15 cellular contexts compared by ENCODE assay signal in genomic region chr12:26803552-26803951, GRCh38. TPM values are rescaled to one million over a fixed set of nuclear protein-coding genes. Genes with fewer than 3 reads are reported as not detected.
DNase-seq lines count a peak whose midpoint lies in the region; ATAC-seq, FAIRE-seq and TF ChIP-seq lines count a peak whose summit lies in the region.
"Had no signal": no experiment of that assay in that cellular context is flagged by ENCODE, and none has a peak within 500 bp of the region (broad histone marks: within the 10 kb centered on the region; RNA-seq: fewer than 3 reads in every experiment).

No MANE protein-coding gene starts in this region.

- no peak for FAIRE-seq in pancreas (lab: Jason Lieb, UNC)
- FAIRE-seq: GM12891 had no signal

- no peaks in the 10 kb centered on the region for H3K36me3 ChIP-seq in pancreas
- H3K36me3 ChIP-seq: Peyer's patch, thyroid gland had no signal

- no peak overlapping the region for H3K4me3 ChIP-seq in fibroblast of mammary gland (ENCODE audit: control insufficient read depth, low read depth, low read length)
- no peak overlapping the region for H3K4me3 ChIP-seq in pancreas
- H3K4me3 ChIP-seq: Peyer's patch, skin epidermis, thyroid gland had no signal

- H3K4me1 ChIP-seq in pancreas, result peaks cover 4 to 16% (median 13%) of the 10 kb centered on the region in 3 donors
- H3K4me1 ChIP-seq: Peyer's patch had no signal

- no peak for TF ChIP-seq CTCF in fibroblast of mammary gland (conservative IDR thresholded peaks at IDR 0.05; ENCODE audit: control insufficient read depth, insufficient read depth, low read depth, low read length)
- no peak for TF ChIP-seq CTCF in pancreas (IDR thresholded peaks at IDR 0.05)

- peak; percentile 48 for DNase-seq in H4 (ENCODE audit: low spot score)
- DNase-seq in SW480 (ENCODE audit: low spot score), result peak; percentile 44
- DNase-seq in fibroblast of mammary gland (ENCODE audit: low read depth), result peak; percentile 37
- DNase-seq in pancreas, result no peak
- no peak for DNase-seq in amniotic stem cell (lab: John Stamatoyannopoulos, UW)
- DNase-seq: effector memory CD8-positive, alpha-beta T cell; MM.1S; NCI-H2171 treated with DMSO at 0.1 percent for 48 hours; Peyer's patch; thyroid gland had no signal

- no peaks in the 10 kb centered on the region for H3K27me3 ChIP-seq in pancreas
- H3K27me3 ChIP-seq: Peyer's patch, thyroid gland had no signal

- 24 to 37% methylated on average over 2 of the region's 2 CpGs for WGBS in pancreas, 2 donors

- intact Hi-C loops in pancreas (cut with DNase I), result no loop called here

- H3K9me3 ChIP-seq in pancreas, result no peaks in the 10 kb centered on the region
- H3K9me3 ChIP-seq: Peyer's patch, thyroid gland had no signal

- ATAC-seq in pancreas (peak in 3 of 4 donors; percentile 40 to 62 (median 49)), GM21360 (IDR thresholded peaks at IDR 0.05; ENCODE audit: unreplicated experiment) (no peak), GM19035 (IDR thresholded peaks at IDR 0.05; ENCODE audit: unreplicated experiment) (no peak), HG03442 (IDR thresholded peaks at IDR 0.05; ENCODE audit: unreplicated experiment) (no peak)
- ATAC-seq: effector memory CD8-positive, alpha-beta T cell had no signal

- H3K27ac ChIP-seq in pancreas, result peak overlapping the region in 2 of 4 donors; percentile 11 to 30
- H3K27ac ChIP-seq: Peyer's patch, thyroid gland had no signal

RNA-seq across cellular contexts. Expression of gene ITPR2, which starts 29.4 kb away (rescaled TPM):
- 6.0 and 9.3 TPM in 2 replicates for total RNA-seq in H4 (2014; rRNA removed; shearing (Covaris generic))
- total RNA-seq in pancreas, result 10 to 100 TPM; 19.9 to 51.8 (median 29.3) TPM
- polyA plus RNA-seq in pancreas, result 1 to 10 TPM; 3.3 TPM

Comparison
In these comparisons a context has a peak if more than half of its experiments do, and no peak if none do; other contexts are left out.
1. DNase-seq: peak in H4 (single experiment), SW480 (single experiment) and fibroblast of mammary gland (single experiment); none in pancreas (0 of 6) and amniotic stem cell (single experiment).
2. ATAC-seq: peak in pancreas (3 of 4); none in GM21360 (single experiment), GM19035 (single experiment) and HG03442 (single experiment).